In the genomic region with DNA sequence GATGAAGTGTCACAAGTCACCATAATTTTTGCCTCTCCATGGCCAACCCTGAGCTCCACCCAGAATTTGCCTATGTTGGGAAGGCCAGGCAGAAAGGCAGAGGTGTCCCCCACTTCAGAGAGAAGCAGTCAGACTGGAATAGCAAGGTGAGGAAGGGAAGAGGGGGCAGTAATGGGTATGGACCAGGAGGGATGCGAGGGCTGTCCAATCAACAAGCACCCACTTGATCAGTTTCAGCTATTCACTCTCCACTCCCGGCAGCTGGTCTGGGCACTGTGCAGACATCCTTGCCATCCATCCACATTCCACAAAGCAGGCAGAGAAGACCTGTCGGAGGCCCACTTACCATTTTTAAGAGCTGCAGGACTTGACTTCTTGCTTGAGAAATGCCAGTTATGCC, we compare ENCODE assay signal across 1 cellular context.
TF ChIP-seq lines count a peak whose summit lies in the region.

No MANE protein-coding gene starts in this region.

TF ChIP-seq in H1, 55 proteins besides CTCF, POLR2A, EP300 and RAD21:
- TF ChIP-seq, protein P1, sequence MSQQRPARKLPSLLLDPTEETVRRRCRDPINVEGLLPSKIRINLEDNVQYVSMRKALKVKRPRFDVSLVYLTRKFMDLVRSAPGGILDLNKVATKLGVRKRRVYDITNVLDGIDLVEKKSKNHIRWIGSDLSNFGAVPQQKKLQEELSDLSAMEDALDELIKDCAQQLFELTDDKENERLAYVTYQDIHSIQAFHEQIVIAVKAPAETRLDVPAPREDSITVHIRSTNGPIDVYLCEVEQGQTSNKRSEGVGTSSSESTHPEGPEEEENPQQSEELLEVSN (IDR thresholded peaks at IDR 0.05), result no peak
- no peak for TF ChIP-seq SP2 (IDR thresholded peaks at IDR 0.05; ENCODE audit: low read length)
- TF ChIP-seq HDAC6 (IDR thresholded peaks at IDR 0.05; ENCODE audit: low read depth, low read length), result no peak
- TF ChIP-seq TCF12 (IDR thresholded peaks at IDR 0.05; ENCODE audit: low read depth, low read length), result no peak
- TF ChIP-seq NANOG (IDR thresholded peaks at IDR 0.05; ENCODE audit: insufficient read depth, low read depth, low read length, poor library complexity, severe bottlenecking), result no peak
